In the genomic region with DNA sequence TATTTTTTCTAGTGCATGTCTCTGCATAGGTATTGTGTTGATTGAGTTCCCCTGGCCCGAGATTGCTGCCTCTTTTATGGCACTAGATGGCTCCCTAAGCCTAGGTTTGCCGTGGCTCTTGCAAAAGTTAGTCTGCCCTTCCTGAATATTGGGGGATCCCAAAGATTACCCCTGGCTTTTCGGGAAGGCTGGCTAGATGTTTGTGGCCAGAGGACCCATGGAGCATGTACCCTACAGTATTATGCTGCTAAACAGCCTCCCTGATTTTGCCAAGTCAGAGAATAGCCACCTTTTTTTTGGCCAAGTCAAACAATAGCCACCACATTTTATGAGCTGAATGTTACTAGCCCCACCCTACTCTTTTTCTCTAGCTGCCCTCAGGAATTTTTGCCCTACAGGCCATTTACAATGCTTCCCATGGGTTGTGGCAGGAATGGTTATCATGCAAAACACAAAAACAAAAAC, we compare ENCODE assay signal across 9 cellular contexts.
DNase-seq lines count a peak whose midpoint lies in the region; ATAC-seq, FAIRE-seq and TF ChIP-seq lines count a peak whose summit lies in the region.
"Had no signal": no experiment of that assay in that cellular context is flagged by ENCODE, and none has a peak within 500 bp of the region (broad histone marks: within the 10 kb centered on the region; RNA-seq: fewer than 3 reads in every experiment).

No MANE protein-coding gene starts in this region.

- no peaks in the 10 kb centered on the region for H3K9me3 ChIP-seq in OCI-LY3 (ENCODE audit: insufficient read depth, low read length)
- H3K9me3 ChIP-seq in testis = no peaks in the 10 kb centered on the region

- H3K4me3 ChIP-seq in OCI-LY3 (ENCODE audit: low read length) = no peak overlapping the region
- no peak overlapping the region for H3K4me3 ChIP-seq in fibroblast of mammary gland (ENCODE audit: control insufficient read depth, low read depth, low read length)
- H3K4me3 ChIP-seq in testis = no peak overlapping the region
- H3K4me3 ChIP-seq: BLaER1 had no signal

- peaks cover 8% of the 10 kb centered on the region for H3K9me3 Mint-ChIP-seq in activated CD8-positive, alpha-beta T cell treated with anti-CD3 and anti-CD28 coated beads for 36 hours
- H3K9me3 Mint-ChIP-seq in activated CD8-positive, alpha-beta T cell treated with anti-CD3 and anti-CD28 coated beads, Interleukin-2, amount 10 ng/mL, durations not matched to agents 7 days and 5 days (ENCODE audit: insufficient read depth) = peaks cover 4% of the 10 kb centered on the region

- 26 to 43% methylated on average over 3 of the region's 3 CpGs for WGBS in testis, 2 donors

- CTCF ChIA-PET in activated CD8-positive, alpha-beta T cell treated with anti-CD3 and anti-CD28 coated beads for 36 hours (lab: Charles Lee) = no interaction called here
- CTCF ChIA-PET in activated CD8-positive, alpha-beta T cell treated with anti-CD3 and anti-CD28 coated beads, Interleukin-2, amount 10 ng/mL, durations not matched to agents 7 days and 5 days (lab: Charles Lee) = no interaction called here

- H3K4me1 ChIP-seq in OCI-LY3 (ENCODE audit: low read length) (no peaks in the 10 kb centered on the region), testis (no peaks in the 10 kb centered on the region)
- H3K4me1 ChIP-seq: BLaER1 had no signal

- no peak overlapping the region for H3K4me2 ChIP-seq in OCI-LY3 (ENCODE audit: low read length)
- H3K4me2 ChIP-seq: BLaER1 had no signal

- no peak overlapping the region for H3K4me3 Mint-ChIP-seq in activated CD8-positive, alpha-beta T cell treated with anti-CD3 and anti-CD28 coated beads for 36 hours
- no peak overlapping the region for H3K4me3 Mint-ChIP-seq in activated CD8-positive, alpha-beta T cell treated with anti-CD3 and anti-CD28 coated beads, Interleukin-2, amount 10 ng/mL, durations not matched to agents 7 days and 5 days

- no peaks in the 10 kb centered on the region for H3K4me1 Mint-ChIP-seq in activated CD8-positive, alpha-beta T cell treated with anti-CD3 and anti-CD28 coated beads for 36 hours (ENCODE audit: low read depth)
- no peaks in the 10 kb centered on the region for H3K4me1 Mint-ChIP-seq in activated CD8-positive, alpha-beta T cell treated with anti-CD3 and anti-CD28 coated beads, Interleukin-2, amount 10 ng/mL, durations not matched to agents 7 days and 5 days (ENCODE audit: low read depth)

- no peak for TF ChIP-seq CTCF in activated CD8-positive, alpha-beta T cell treated with anti-CD3 and anti-CD28 coated beads for 36 hours (IDR thresholded peaks at IDR 0.05)
- TF ChIP-seq CTCF in OCI-LY3 (IDR thresholded peaks at IDR 0.05; ENCODE audit: low read depth, low read length) (peak; percentile 57), fibroblast of mammary gland (conservative IDR thresholded peaks at IDR 0.05; ENCODE audit: control insufficient read depth, insufficient read depth, low read depth, low read length) (peak; percentile 31), testis (IDR thresholded peaks at IDR 0.05) (no peak), omental fat pad (IDR thresholded peaks at IDR 0.05) (no peak)

- no peak overlapping the region for H3K27ac Mint-ChIP-seq in activated CD8-positive, alpha-beta T cell treated with anti-CD3 and anti-CD28 coated beads for 36 hours
- H3K27ac Mint-ChIP-seq in activated CD8-positive, alpha-beta T cell treated with anti-CD3 and anti-CD28 coated beads, Interleukin-2, amount 10 ng/mL, durations not matched to agents 7 days and 5 days = no peak overlapping the region

- no peak for FAIRE-seq in GM12891 (lab: Jason Lieb, UNC)

- DNase-seq in activated CD8-positive, alpha-beta T cell treated with anti-CD3 and anti-CD28 coated beads for 36 hours = peak; percentile 2
- no peak for DNase-seq in activated CD8-positive, alpha-beta T cell treated with anti-CD3 and anti-CD28 coated beads, Interleukin-2, amount 10 ng/mL, durations not matched to agents 7 days and 5 days
- DNase-seq in fibroblast of mammary gland (ENCODE audit: low read depth) (peak; percentile 12), testis (peak; percentile 21), NCI-H187 (lab: John Stamatoyannopoulos, UW) (no peak), GM12891 (ENCODE audit: insufficient read length, low spot score) (no peak), omental fat pad (ENCODE audit: low spot score) (no peak)

- H3K27me3 Mint-ChIP-seq in activated CD8-positive, alpha-beta T cell treated with anti-CD3 and anti-CD28 coated beads for 36 hours = peaks cover 3% of the 10 kb centered on the region
- no peaks in the 10 kb centered on the region for H3K27me3 Mint-ChIP-seq in activated CD8-positive, alpha-beta T cell treated with anti-CD3 and anti-CD28 coated beads, Interleukin-2, amount 10 ng/mL, durations not matched to agents 7 days and 5 days (ENCODE audit: low read depth)

- TF ChIP-seq POLR2A in testis (IDR thresholded peaks at IDR 0.05) = no peak
- TF ChIP-seq POLR2A in GM12891 (IDR thresholded peaks at IDR 0.05; ENCODE audit: low read depth, low read length) = no peak

- no peaks in the 10 kb centered on the region for H3K36me3 Mint-ChIP-seq in activated CD8-positive, alpha-beta T cell treated with anti-CD3 and anti-CD28 coated beads for 36 hours (ENCODE audit: low read depth)
- no peaks in the 10 kb centered on the region for H3K36me3 Mint-ChIP-seq in activated CD8-positive, alpha-beta T cell treated with anti-CD3 and anti-CD28 coated beads, Interleukin-2, amount 10 ng/mL, durations not matched to agents 7 days and 5 days (ENCODE audit: low read depth)

- H3K27me3 ChIP-seq in OCI-LY3 (ENCODE audit: low read depth, low read length) (no peaks in the 10 kb centered on the region), testis (no peaks in the 10 kb centered on the region)
- H3K27me3 ChIP-seq: BLaER1 had no signal

- no peaks in the 10 kb centered on the region for H4K20me1 ChIP-seq in OCI-LY3 (ENCODE audit: insufficient read depth, low read length)
- H4K20me1 ChIP-seq: BLaER1 had no signal

- ATAC-seq in activated CD8-positive, alpha-beta T cell treated with anti-CD3 and anti-CD28 coated beads for 36 hours = no peak
- no peak for ATAC-seq in activated CD8-positive, alpha-beta T cell treated with anti-CD3 and anti-CD28 coated beads, Interleukin-2, amount 10 ng/mL, durations not matched to agents 7 days and 5 days
- ATAC-seq in omental fat pad (ENCODE audit: low FRiP score) = no peak

- intact Hi-C loops in activated CD8-positive, alpha-beta T cell treated with anti-CD3 and anti-CD28 coated beads for 36 hours (cut with micrococcal nuclease) = no loop called here
- intact Hi-C loops in testis (cut with DNase I; ENCODE audit: low total_unique reads) = no loop called here

- H3K9ac ChIP-seq in OCI-LY3 (ENCODE audit: low read length) = no peak overlapping the region
- H3K9ac ChIP-seq: BLaER1 had no signal

- H2AFZ ChIP-seq in OCI-LY3 (ENCODE audit: low read depth, low read length) = no peak overlapping the region

- no peaks in the 10 kb centered on the region for H3K36me3 ChIP-seq in OCI-LY3 (replicated peaks; ENCODE audit: low read depth, low read length)
- no peaks in the 10 kb centered on the region for H3K36me3 ChIP-seq in testis (ENCODE audit: low read depth, missing control alignments)
- H3K36me3 ChIP-seq: BLaER1 had no signal

- POLR2A ChIA-PET in activated CD8-positive, alpha-beta T cell treated with anti-CD3 and anti-CD28 coated beads for 36 hours (lab: Charles Lee) = no interaction called here
- POLR2A ChIA-PET in activated CD8-positive, alpha-beta T cell treated with anti-CD3 and anti-CD28 coated beads, Interleukin-2, amount 10 ng/mL, durations not matched to agents 7 days and 5 days (lab: Charles Lee) = no interaction called here

- H3K27ac ChIP-seq in OCI-LY3 (ENCODE audit: low read length) (no peak overlapping the region), testis (no peak overlapping the region)
- H3K27ac ChIP-seq: BLaER1 had no signal

- H3K79me2 ChIP-seq in OCI-LY3 (ENCODE audit: low read length) = no peaks in the 10 kb centered on the region

TF ChIP-seq in GM12891, 5 proteins besides CTCF, POLR2A, EP300 and RAD21:
- no peak for TF ChIP-seq POLR2AphosphoS5 (IDR thresholded peaks at IDR 0.05; ENCODE audit: low read depth, low read length)
- no peak for TF ChIP-seq POU2F2 (IDR thresholded peaks at IDR 0.05; ENCODE audit: low read depth, low read length)
- no peak for TF ChIP-seq PAX5 (IDR thresholded peaks at IDR 0.05; ENCODE audit: insufficient read depth, low read length, severe bottlenecking)
- TF ChIP-seq TAF1 (IDR thresholded peaks at IDR 0.05; ENCODE audit: low read depth, low read length) = no peak
- TF ChIP-seq SPI1 (IDR thresholded peaks at IDR 0.05; ENCODE audit: low read depth, low read length) = no peak
TF ChIP-seq in GM12891: peak in this region for 0.

Comparison
In these comparisons a context has a peak if more than half of its experiments do, and no peak if none do; other contexts are left out.
1. DNase-seq: peak in activated CD8-positive, alpha-beta T cell treated with anti-CD3 and anti-CD28 coated beads for 36 hours (single experiment), fibroblast of mammary gland (single experiment) and testis (single experiment); none in activated CD8-positive, alpha-beta T cell treated with anti-CD3 and anti-CD28 coated beads, Interleukin-2, amount 10 ng/mL, durations not matched to agents 7 days and 5 days (single experiment), NCI-H187 (0 of 2), GM12891 (single experiment) and omental fat pad (single experiment).
2. CTCF ChIP-seq: peak in OCI-LY3 (single experiment) and fibroblast of mammary gland (single experiment); none in activated CD8-positive, alpha-beta T cell treated with anti-CD3 and anti-CD28 coated beads for 36 hours (single experiment), testis (0 of 3) and omental fat pad (0 of 3).